19 cellular contexts compared by ENCODE assay signal in genomic region chr15:46808834-46809233, GRCh38.
DNase-seq lines count a peak whose midpoint lies in the region; ATAC-seq, FAIRE-seq and TF ChIP-seq lines count a peak whose summit lies in the region.
"Had no signal": no experiment of that assay in that cellular context is flagged by ENCODE, and none has a peak within 500 bp of the region (broad histone marks: within the 10 kb centered on the region; RNA-seq: fewer than 3 reads in every experiment).

No MANE protein-coding gene starts in this region.

- H3K36me3 ChIP-seq in RWPE2 (ENCODE audit: low read depth) (no peaks in the 10 kb centered on the region), bronchial epithelial cell (ENCODE audit: control insufficient read depth, insufficient read depth, low read length) (no peaks in the 10 kb centered on the region), hepatocyte (replicated peaks; ENCODE audit: insufficient read depth, low read depth) (no peaks in the 10 kb centered on the region)
- H3K36me3 ChIP-seq: BLaER1 had no signal

- in situ Hi-C loops in ACHN (cut with HindIII; ENCODE audit: low pct_ligation_motif_present, low pct_unique_long_range_greater_than_20kb, low sequenced_read_pairs): no loop called here

- no peak overlapping the region for H3K4me3 ChIP-seq in RWPE2 (ENCODE audit: severe bottlenecking)
- no peak overlapping the region for H3K4me3 ChIP-seq in bronchial epithelial cell (ENCODE audit: low read depth, low read length)
- H3K4me3 ChIP-seq in hepatocyte: no peak overlapping the region
- H3K4me3 ChIP-seq: BLaER1, GM12878, GM23338 had no signal

- no peak overlapping the region for H3K4me2 ChIP-seq in hepatocyte
- H3K4me2 ChIP-seq: BLaER1, GM23338 had no signal

- H3K27ac ChIP-seq in RWPE2 (ENCODE audit: poor library complexity, severe bottlenecking): no peak overlapping the region
- no peak overlapping the region for H3K27ac ChIP-seq in hepatocyte
- H3K27ac ChIP-seq: BLaER1, C4-2B had no signal

- H3K9me2 ChIP-seq in hepatocyte (replicated peaks; ENCODE audit: insufficient read depth): no peaks in the 10 kb centered on the region

- H2AFZ ChIP-seq in hepatocyte: peak overlapping the region; percentile 13
- H2AFZ ChIP-seq: GM23338 had no signal

- H3K79me2 ChIP-seq in hepatocyte: no peaks in the 10 kb centered on the region

- H3K9me3 ChIP-seq in RWPE2 (ENCODE audit: severe bottlenecking) (no peaks in the 10 kb centered on the region), hepatocyte (ENCODE audit: low read depth) (no peaks in the 10 kb centered on the region)
- H3K9me3 ChIP-seq: BLaER1, Caco-2 had no signal

- H3K27me3 ChIP-seq in RWPE2 (ENCODE audit: insufficient read depth, poor library complexity, severe bottlenecking) (no peaks in the 10 kb centered on the region), bronchial epithelial cell (ENCODE audit: control insufficient read depth, insufficient read depth, low read length) (no peaks in the 10 kb centered on the region), hepatocyte (no peaks in the 10 kb centered on the region)
- H3K27me3 ChIP-seq: BLaER1 had no signal

- no peaks in the 10 kb centered on the region for H4K20me1 ChIP-seq in hepatocyte (ENCODE audit: insufficient read depth, poor library complexity, severe bottlenecking)
- H4K20me1 ChIP-seq: BLaER1 had no signal

- H3K4me1 ChIP-seq in RWPE2 (ENCODE audit: insufficient read depth, poor library complexity, severe bottlenecking) (no peaks in the 10 kb centered on the region), hepatocyte (ENCODE audit: insufficient read depth) (no peaks in the 10 kb centered on the region)
- H3K4me1 ChIP-seq: BLaER1, Caco-2 had no signal

- TF ChIP-seq CTCF in RWPE2 (IDR thresholded peaks at IDR 0.05; ENCODE audit: poor library complexity, severe bottlenecking) (no peak), bronchial epithelial cell (IDR thresholded peaks at IDR 0.05; ENCODE audit: insufficient read depth, low read length, severe bottlenecking) (no peak), hepatocyte (IDR thresholded peaks at IDR 0.05; ENCODE audit: poor library complexity) (no peak)

- FAIRE-seq in bronchial epithelial cell (lab: Jason Lieb, UNC): no peak
- FAIRE-seq: D721Med, GM12878 had no signal

- DNase-seq in RWPE2 (ENCODE audit: low spot score) (no peak), bronchial epithelial cell (ENCODE audit: low read depth) (peak; percentile 30), hepatocyte (ENCODE audit: low spot score) (no peak), D341Med (ENCODE audit: low spot score) (no peak), ACHN (no peak)
- DNase-seq: Caco-2; CD4-positive, CD25-positive, alpha-beta regulatory T cell; CD8-positive, alpha-beta T cell; DMS79; EL; GDM1; H9 had no signal

- 29% methylated on average over 1 of the region's 1 CpG for WGBS in hepatocyte (ENCODE audit: low lambda C conversion rate, missing lambda C conversion rate)

- ATAC-seq in RWPE2 (ENCODE audit: low read depth) (peak; percentile 66), GM18520 (IDR thresholded peaks at IDR 0.05; ENCODE audit: unreplicated experiment) (no peak)
- ATAC-seq: CD8-positive, alpha-beta T cell; GM12878; GM23338; HCT116 had no signal
